ENCODE assay signal across 1 cellular context in the genomic region with DNA sequence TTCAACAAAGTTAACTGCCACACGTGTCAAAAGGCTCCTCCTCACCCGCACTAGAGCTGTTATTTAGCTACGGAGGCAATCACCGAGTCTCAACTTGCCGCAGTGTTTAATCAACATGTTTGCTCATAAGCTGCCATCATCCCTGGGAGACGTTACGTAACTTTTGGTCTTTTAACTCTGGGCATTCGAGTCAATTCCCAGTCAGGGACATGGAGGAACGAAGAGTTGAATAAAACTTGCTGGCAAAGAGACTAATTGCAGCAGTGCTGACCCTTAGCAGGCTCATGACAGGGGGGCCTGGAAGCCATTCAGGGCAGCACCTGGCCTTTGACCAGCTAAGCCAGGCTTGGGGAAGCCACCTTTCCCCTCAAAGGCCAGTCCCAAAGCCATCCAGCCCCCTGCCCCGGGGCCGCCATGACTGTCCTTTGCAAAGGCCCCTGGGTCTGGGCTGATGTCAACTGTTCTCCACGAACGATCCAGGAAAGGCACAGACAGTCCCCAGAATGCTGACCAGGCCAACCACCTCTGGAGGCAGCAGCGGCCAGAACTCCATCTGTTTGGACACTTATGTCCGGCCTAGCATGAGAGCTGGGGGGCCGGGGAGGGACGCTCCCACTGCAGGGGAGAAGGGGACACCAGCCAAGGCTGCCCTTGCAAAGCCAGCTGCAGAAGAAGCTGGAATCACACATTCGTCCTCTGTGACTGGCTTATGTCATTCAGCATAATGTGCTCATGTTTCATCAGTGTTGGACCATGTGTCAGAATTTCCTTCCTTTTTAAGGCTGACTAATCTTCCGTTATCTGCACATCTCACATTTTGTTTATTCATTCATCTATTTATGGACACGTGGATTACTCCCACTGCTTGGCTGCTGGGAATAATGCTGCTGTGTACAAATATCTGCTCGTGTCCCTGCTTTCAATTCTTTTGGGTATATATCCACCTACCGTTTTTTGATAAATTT.
TF ChIP-seq lines count a peak whose summit lies in the region.

No MANE protein-coding gene starts in this region.

TF ChIP-seq in endothelial cell of umbilical vein, 7 proteins besides CTCF, POLR2A, EP300 and RAD21:
- TF ChIP-seq EZH2 (IDR thresholded peaks at IDR 0.05; ENCODE audit: borderline replicate concordance, low read depth, low read length, severe bottlenecking) (no peak), JUN (IDR thresholded peaks at IDR 0.05; ENCODE audit: borderline replicate concordance, insufficient read depth, insufficient read length, low read depth) (peak; percentile 100), MYC (IDR thresholded peaks at IDR 0.05; ENCODE audit: low read depth, low read length) (peak; percentile 52), POLR2AphosphoS5 (IDR thresholded peaks at IDR 0.05; ENCODE audit: insufficient read depth, low read depth, low read length) (peak; percentile 86), MAX (IDR thresholded peaks at IDR 0.05; ENCODE audit: insufficient read depth, insufficient read length) (peak; percentile 81), GATA2 (IDR thresholded peaks at IDR 0.05; ENCODE audit: insufficient read depth, insufficient read length, low read depth, low read length) (peak; percentile 99), FOS (IDR thresholded peaks at IDR 0.05; ENCODE audit: borderline replicate concordance, insufficient read depth, low read length) (peak; percentile 95)
